Comparison of ENCODE assay signal across 27 cellular contexts in genomic region chr11:59607703-59608454, GRCh38.
"Had no signal": no experiment of that assay in that cellular context is flagged by ENCODE, and none has a peak within 500 bp of the region (broad histone marks: within the 10 kb centered on the region; RNA-seq: fewer than 3 reads in every experiment).

No MANE protein-coding gene starts in this region.

- H3K4me3 Mint-ChIP-seq: natural killer cell; neural crest cell; stimulated activated memory B cell treated with anti-CD40 and anti-IgM and Interleukin-4, amounts not matched to agents 10 μg/mL and 1 μg/mL and 100 μg/mL, for 72 hours; type B pancreatic cell had no signal

- H3K27me3 Mint-ChIP-seq: progenitor cell of endocrine pancreas; stimulated activated memory B cell treated with anti-CD40 and anti-IgM and Interleukin-4, amounts not matched to agents 10 μg/mL and 1 μg/mL and 100 μg/mL, for 72 hours; type B pancreatic cell had no signal

- H3K27ac Mint-ChIP-seq: natural killer cell; progenitor cell of endocrine pancreas; stimulated activated memory B cell treated with anti-CD40 and anti-IgM and Interleukin-4, amounts not matched to agents 10 μg/mL and 1 μg/mL and 100 μg/mL, for 72 hours; type B pancreatic cell had no signal

- H3K4me1 ChIP-seq: foreskin keratinocyte had no signal

- H3K9ac ChIP-seq: parathyroid adenoma had no signal

- H3K27me3 ChIP-seq: colonic mucosa, esophagus muscularis mucosa, foreskin keratinocyte, heart right ventricle, left lung, neutrophil, right atrium auricular region, sigmoid colon, spleen, testis, tibial artery had no signal

- DNase-seq: colonic mucosa; dermis blood vessel endothelial cell; effector memory CD4-positive, alpha-beta T cell; glutamatergic neuron; heart right ventricle; hippocampal formation; left cardiac atrium; left lung; lower lobe of right lung; natural killer cell; sigmoid colon; spleen; stimulated activated CD4-positive, alpha-beta T cell treated with anti-CD3 and anti-CD28 coated beads, Interleukin-4, amount 100 ng/mL, for 4 hours; stimulated activated naive CD8-positive, alpha-beta T cell treated with anti-CD3 and anti-CD28 coated beads, Interleukin-15, Interleukin-2, amounts not matched to agents 100 U/mL and 50 U/mL, for 24 hours; substantia nigra; testis; tibial artery had no signal

- H3K4me3 ChIP-seq: colonic mucosa, esophagus muscularis mucosa, heart right ventricle, left lung, lower lobe of right lung, right atrium auricular region, sigmoid colon, skin epidermis, spleen, testis, tibial artery had no signal

- H3K9me3 Mint-ChIP-seq: natural killer cell; neural crest cell; stimulated activated memory B cell treated with anti-CD40 and anti-IgM and Interleukin-4, amounts not matched to agents 10 μg/mL and 1 μg/mL and 100 μg/mL, for 72 hours; type B pancreatic cell had no signal

- H2AFZ ChIP-seq: parathyroid adenoma had no signal

- ATAC-seq: heart right ventricle; left cardiac atrium; left lung; lower lobe of right lung; natural killer cell; stimulated activated memory B cell treated with anti-CD40 and anti-IgM and Interleukin-4, amounts not matched to agents 10 μg/mL and 1 μg/mL and 100 μg/mL, for 72 hours; stimulated activated naive CD8-positive, alpha-beta T cell treated with anti-CD3 and anti-CD28 coated beads, Interleukin-15, Interleukin-2, amounts not matched to agents 100 U/mL and 50 U/mL, for 24 hours had no signal

- H3K27ac ChIP-seq: colonic mucosa, esophagus muscularis mucosa, foreskin keratinocyte, heart right ventricle, left lung, lower lobe of right lung, neutrophil, parathyroid adenoma, sigmoid colon, skin epidermis, spleen, testis, tibial artery had no signal

- H3K9me3 ChIP-seq: colonic mucosa, esophagus muscularis mucosa, heart right ventricle, left lung, lower lobe of right lung, neutrophil, right atrium auricular region, sigmoid colon, spleen, testis, tibial artery had no signal
